9 cellular contexts compared by ENCODE assay signal in genomic region chr15:64462492-64462891, GRCh38. TPM values are rescaled to one million over a fixed set of nuclear protein-coding genes. Genes with fewer than 3 reads are reported as not detected.
A peak's percentile ranks its signal among the peaks of the same experiment; 100 is the strongest.
DNase-seq lines count a peak whose midpoint lies in the region; ATAC-seq and TF ChIP-seq lines count a peak whose summit lies in the region.
"Had no signal": no experiment of that assay in that cellular context is flagged by ENCODE, and none has a peak within 500 bp of the region (broad histone marks: within the 10 kb centered on the region; RNA-seq: fewer than 3 reads in every experiment).

No MANE protein-coding gene starts in this region.

- H3K4me3 Mint-ChIP-seq in activated CD4-positive, alpha-beta T cell treated with anti-CD3 and anti-CD28 coated beads for 36 hours: peak overlapping the region; percentile 83
- peak overlapping the region; percentile 79 for H3K4me3 Mint-ChIP-seq in stimulated activated effector memory CD8-positive, alpha-beta T cell treated with anti-CD3 and anti-CD28 coated beads, Interleukin-12 subunit alpha, Interleukin-12 subunit beta, amount 100 ng/mL, for 72 hours

- H3K9me3 Mint-ChIP-seq in activated CD4-positive, alpha-beta T cell treated with anti-CD3 and anti-CD28 coated beads for 36 hours (ENCODE audit: low read depth): no peaks in the 10 kb centered on the region
- H3K9me3 Mint-ChIP-seq in stimulated activated effector memory CD8-positive, alpha-beta T cell treated with anti-CD3 and anti-CD28 coated beads, Interleukin-12 subunit alpha, Interleukin-12 subunit beta, amount 100 ng/mL, for 72 hours: no peaks in the 10 kb centered on the region

- peak overlapping the region; percentile 85 for H3K27ac ChIP-seq in VCaP

- no peaks in the 10 kb centered on the region for H3K27me3 Mint-ChIP-seq in activated CD4-positive, alpha-beta T cell treated with anti-CD3 and anti-CD28 coated beads for 36 hours

- ATAC-seq in activated CD4-positive, alpha-beta T cell treated with anti-CD3 and anti-CD28 coated beads for 36 hours: no peak
- no peak for ATAC-seq in stimulated activated effector memory CD8-positive, alpha-beta T cell treated with anti-CD3 and anti-CD28 coated beads, Interleukin-12 subunit alpha, Interleukin-12 subunit beta, amount 100 ng/mL, for 72 hours
- ATAC-seq in HG03045 (IDR thresholded peaks at IDR 0.05; ENCODE audit: unreplicated experiment): no peak

- TF ChIP-seq CTCF in VCaP (conservative IDR thresholded peaks at IDR 0.05): no peak
- TF ChIP-seq CTCF in fibroblast of pulmonary artery (IDR thresholded peaks at IDR 0.05; ENCODE audit: low read length, missing control alignments): no peak

- POLR2A ChIA-PET in activated CD4-positive, alpha-beta T cell treated with anti-CD3 and anti-CD28 coated beads for 36 hours (lab: Charles Lee): interaction anchor here (0.6 to 1.2 kb wide), 2 partner anchors 18 to 103 kb away, joined by 4 to 5 read pairs; no protein-coding TSS in a partner anchor

- DNase-seq in activated CD4-positive, alpha-beta T cell treated with anti-CD3 and anti-CD28 coated beads for 36 hours: no peak
- no peak for DNase-seq in activated CD4-positive, alpha-beta T cell treated with anti-CD3 and anti-CD28 coated beads, Interleukin-2, amount 50 U/mL, for 1 hour
- DNase-seq in fibroblast of pulmonary artery (ENCODE audit: low read depth) (no peak), SKM-1 treated with dmso at 0.1 percent for 144 hours (lab: John Stamatoyannopoulos, UW; ENCODE audit: unreplicated experiment) (no peak), COLO668 (lab: John Stamatoyannopoulos, UW; ENCODE audit: unreplicated experiment) (no peak)
- no peak for DNase-seq in stimulated activated effector memory CD8-positive, alpha-beta T cell treated with anti-CD3 and anti-CD28 coated beads, Interleukin-12 subunit alpha, Interleukin-12 subunit beta, amount 100 ng/mL, for 72 hours (ENCODE audit: low spot score in 2 of 2)
- DNase-seq: MV-4-11 had no signal

- H3K27ac Mint-ChIP-seq in activated CD4-positive, alpha-beta T cell treated with anti-CD3 and anti-CD28 coated beads for 36 hours: peak overlapping the region; percentile 28
- H3K27ac Mint-ChIP-seq in stimulated activated effector memory CD8-positive, alpha-beta T cell treated with anti-CD3 and anti-CD28 coated beads, Interleukin-12 subunit alpha, Interleukin-12 subunit beta, amount 100 ng/mL, for 72 hours: peak overlapping the region; percentile 93

- intact Hi-C loops in activated CD4-positive, alpha-beta T cell treated with anti-CD3 and anti-CD28 coated beads for 36 hours (cut with DNase I, micrococcal nuclease): loop anchor here (5.0 kb wide), 3 partner anchors 50 to 955 kb away; partner anchors contain the start of gene PCLAF (in 1 of the 2)

- peaks cover 78% of the 10 kb centered on the region for H3K4me1 Mint-ChIP-seq in activated CD4-positive, alpha-beta T cell treated with anti-CD3 and anti-CD28 coated beads for 36 hours
- peaks cover 50% of the 10 kb centered on the region for H3K4me1 Mint-ChIP-seq in stimulated activated effector memory CD8-positive, alpha-beta T cell treated with anti-CD3 and anti-CD28 coated beads, Interleukin-12 subunit alpha, Interleukin-12 subunit beta, amount 100 ng/mL, for 72 hours

- H3K4me3 ChIP-seq in fibroblast of pulmonary artery (replicated peaks; ENCODE audit: low read depth, low read length): peak overlapping the region; percentile 74

- CTCF ChIA-PET in activated CD4-positive, alpha-beta T cell treated with anti-CD3 and anti-CD28 coated beads for 36 hours (lab: Charles Lee): no interaction called here

- H3K36me3 Mint-ChIP-seq in activated CD4-positive, alpha-beta T cell treated with anti-CD3 and anti-CD28 coated beads for 36 hours (ENCODE audit: low read depth): peaks cover 20% of the 10 kb centered on the region
- peaks cover 17% of the 10 kb centered on the region for H3K36me3 Mint-ChIP-seq in stimulated activated effector memory CD8-positive, alpha-beta T cell treated with anti-CD3 and anti-CD28 coated beads, Interleukin-12 subunit alpha, Interleukin-12 subunit beta, amount 100 ng/mL, for 72 hours

RNA-seq across cellular contexts. Expression of gene ZNF609, which starts 2.1 kb away (rescaled TPM):
- total RNA-seq in activated CD4-positive, alpha-beta T cell treated with anti-CD3 and anti-CD28 coated beads for 36 hours: 10 to 100 TPM; 39.8 to 44.5 TPM
